1 cellular context compared by ENCODE assay signal in the genomic region with DNA sequence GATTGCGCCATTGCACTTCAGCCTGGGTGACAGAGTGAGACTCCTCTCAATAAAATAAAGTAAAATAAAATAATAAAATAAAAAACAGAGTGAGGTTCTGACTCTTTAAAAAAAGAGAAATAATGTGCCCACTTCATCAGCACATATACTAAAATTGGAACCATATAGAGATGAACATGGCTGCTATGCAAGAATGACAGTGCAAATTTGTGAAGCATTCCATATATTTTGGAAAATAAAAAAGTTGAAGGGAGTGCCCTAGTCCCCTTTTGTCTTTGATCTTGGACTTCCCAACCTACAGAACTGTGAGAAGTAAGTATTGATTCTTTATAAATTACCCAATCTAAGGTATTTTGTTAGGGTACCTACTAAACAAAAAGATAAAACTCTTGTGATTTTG.
TF ChIP-seq lines count a peak whose summit lies in the region.

No MANE protein-coding gene starts in this region.

TF ChIP-seq in IMR-90, 13 proteins besides CTCF, POLR2A, EP300 and RAD21:
- peak; percentile 62; the same call in 1 of the 2 replicates for TF ChIP-seq NFE2L2 (IDR thresholded peaks at IDR 0.05; ENCODE audit: low read depth, low read length)
- TF ChIP-seq, protein P1, sequence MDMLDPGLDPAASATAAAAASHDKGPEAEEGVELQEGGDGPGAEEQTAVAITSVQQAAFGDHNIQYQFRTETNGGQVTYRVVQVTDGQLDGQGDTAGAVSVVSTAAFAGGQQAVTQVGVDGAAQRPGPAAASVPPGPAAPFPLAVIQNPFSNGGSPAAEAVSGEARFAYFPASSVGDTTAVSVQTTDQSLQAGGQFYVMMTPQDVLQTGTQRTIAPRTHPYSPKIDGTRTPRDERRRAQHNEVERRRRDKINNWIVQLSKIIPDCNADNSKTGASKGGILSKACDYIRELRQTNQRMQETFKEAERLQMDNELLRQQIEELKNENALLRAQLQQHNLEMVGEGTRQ (IDR thresholded peaks at IDR 0.05; ENCODE audit: low read depth, low read length) = no peak
TF ChIP-seq in IMR-90: peak in this region for 1.
